18 cellular contexts compared by ENCODE assay signal in the genomic region with DNA sequence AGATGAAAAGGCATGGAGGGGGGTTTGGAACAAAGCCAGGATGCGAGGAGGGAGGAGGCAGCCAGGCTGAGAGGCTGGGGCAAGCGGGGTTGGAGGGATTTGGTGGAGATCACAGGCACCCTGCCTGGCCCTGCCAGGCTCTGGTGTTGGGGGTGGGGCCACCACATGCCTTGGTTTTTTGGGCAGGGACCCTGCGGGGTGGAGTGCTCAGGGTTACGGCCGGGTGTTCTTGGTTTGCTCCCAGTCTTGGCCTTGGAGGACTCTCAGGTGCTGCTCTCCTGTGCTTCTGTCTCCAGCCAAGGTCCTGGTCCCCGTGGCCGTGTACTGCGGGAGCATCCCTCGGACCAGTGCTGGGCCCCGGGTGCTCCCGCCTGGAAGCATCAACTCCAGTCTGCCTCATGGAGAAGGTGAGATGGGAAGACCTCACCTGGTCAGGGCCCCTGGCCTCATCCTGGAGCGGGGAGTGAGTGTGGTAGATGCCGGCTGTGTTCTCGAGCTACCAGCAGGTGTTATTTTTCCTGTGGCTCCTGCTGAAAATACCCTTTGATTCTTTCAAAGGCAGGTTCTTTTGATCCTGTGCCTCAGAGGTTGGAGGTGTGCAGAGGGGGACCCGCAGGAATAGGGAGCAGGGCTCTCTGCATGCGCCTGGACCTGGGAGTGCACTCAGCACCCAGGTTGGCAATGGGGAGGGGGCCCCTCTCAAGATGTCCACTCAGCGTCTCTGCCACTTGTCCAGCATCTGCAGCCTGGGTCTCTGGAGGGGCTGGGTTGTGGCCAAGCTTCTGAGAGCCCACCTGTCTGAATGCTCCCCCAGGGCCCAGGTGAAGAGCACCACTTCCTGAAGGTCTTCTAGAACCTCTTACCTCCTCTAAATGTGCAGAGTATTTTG.
"Had no signal": no experiment of that assay in that cellular context is flagged by ENCODE, and none has a peak within 500 bp of the region (broad histone marks: within the 10 kb centered on the region; RNA-seq: fewer than 3 reads in every experiment).

No MANE protein-coding gene starts in this region.

- H3K36me3 ChIP-seq: colonic mucosa, lower lobe of right lung, neutrophil, upper lobe of left lung had no signal

- H3K4me3 Mint-ChIP-seq: activated CD4-positive, alpha-beta memory T cell treated with anti-CD3 and anti-CD28 coated beads, Interleukin-2, amount 10 ng/mL, durations not matched to agents 7 days and 5 days; activated T-cell treated with anti-CD3 and anti-CD28 coated beads, Interleukin-2, amount 50 U/mL, for 24 hours; stimulated activated naive CD8-positive, alpha-beta T cell treated with anti-CD3 and anti-CD28 coated beads, Interleukin-15, amount 100 ng/mL, for 72 hours; WTC11 had no signal

- H3K36me3 Mint-ChIP-seq: activated naive CD4-positive, alpha-beta T cell treated with anti-CD3 and anti-CD28 coated beads, Interleukin-2, amount 50 U/mL, for 72 hours; naive B cell; WTC11 had no signal

- DNase-seq: activated CD4-positive, alpha-beta memory T cell treated with anti-CD3 and anti-CD28 coated beads, Interleukin-2, amount 10 ng/mL, durations not matched to agents 7 days and 5 days; activated CD4-positive, alpha-beta T cell treated with anti-CD3 and anti-CD28 coated beads for 4 hours; activated effector memory CD4-positive, alpha-beta T cell treated with anti-CD3 and anti-CD28 coated beads, Interleukin-2, amount 50 U/mL, for 16 hours; activated T-cell treated with anti-CD3 and anti-CD28 coated beads, Interleukin-2, amount 50 U/mL, for 24 hours; amniotic stem cell; body of pancreas; colonic mucosa; foreskin keratinocyte; lower lobe of right lung; midbrain; naive B cell; retina; stimulated activated CD4-positive, alpha-beta T cell treated with anti-CD3 and anti-CD28 coated beads, Interleukin-4, amount 100 ng/mL, for 24 hours; stimulated activated naive CD8-positive, alpha-beta T cell treated with anti-CD3 and anti-CD28 coated beads, Interleukin-15, amount 100 ng/mL, for 72 hours had no signal

- H3K4me3 ChIP-seq: body of pancreas, colonic mucosa, lower lobe of right lung, upper lobe of left lung had no signal

- ATAC-seq: body of pancreas; foreskin keratinocyte; lower lobe of right lung; stimulated activated naive CD8-positive, alpha-beta T cell treated with anti-CD3 and anti-CD28 coated beads, Interleukin-15, amount 100 ng/mL, for 72 hours; WTC11 had no signal

- H3K27me3 ChIP-seq: body of pancreas, colonic mucosa, neutrophil, upper lobe of left lung had no signal

- H3K27me3 Mint-ChIP-seq: activated CD4-positive, alpha-beta memory T cell treated with anti-CD3 and anti-CD28 coated beads, Interleukin-2, amount 10 ng/mL, durations not matched to agents 7 days and 5 days; activated T-cell treated with anti-CD3 and anti-CD28 coated beads, Interleukin-2, amount 50 U/mL, for 24 hours; stimulated activated naive CD8-positive, alpha-beta T cell treated with anti-CD3 and anti-CD28 coated beads, Interleukin-15, amount 100 ng/mL, for 72 hours had no signal

- H3K27ac Mint-ChIP-seq: activated CD4-positive, alpha-beta memory T cell treated with anti-CD3 and anti-CD28 coated beads, Interleukin-2, amount 10 ng/mL, durations not matched to agents 7 days and 5 days; activated naive CD4-positive, alpha-beta T cell treated with anti-CD3 and anti-CD28 coated beads, Interleukin-2, amount 50 U/mL, for 72 hours; activated T-cell treated with anti-CD3 and anti-CD28 coated beads, Interleukin-2, amount 50 U/mL, for 24 hours; stimulated activated naive CD8-positive, alpha-beta T cell treated with anti-CD3 and anti-CD28 coated beads, Interleukin-15, amount 100 ng/mL, for 72 hours; WTC11 had no signal

- H3K27ac ChIP-seq: body of pancreas, colonic mucosa, foreskin keratinocyte, lower lobe of right lung, neutrophil, upper lobe of left lung had no signal

- H3K4me1 ChIP-seq: body of pancreas, colonic mucosa, foreskin keratinocyte had no signal

- H3K9me3 Mint-ChIP-seq: activated CD4-positive, alpha-beta memory T cell treated with anti-CD3 and anti-CD28 coated beads, Interleukin-2, amount 10 ng/mL, durations not matched to agents 7 days and 5 days; activated naive CD4-positive, alpha-beta T cell treated with anti-CD3 and anti-CD28 coated beads, Interleukin-2, amount 50 U/mL, for 72 hours; activated T-cell treated with anti-CD3 and anti-CD28 coated beads, Interleukin-2, amount 50 U/mL, for 24 hours; stimulated activated naive CD8-positive, alpha-beta T cell treated with anti-CD3 and anti-CD28 coated beads, Interleukin-15, amount 100 ng/mL, for 72 hours; WTC11 had no signal

- H3K9me3 ChIP-seq: body of pancreas, colonic mucosa, lower lobe of right lung, neutrophil, upper lobe of left lung had no signal
